1 cellular context compared by ENCODE assay signal in the genomic region with DNA sequence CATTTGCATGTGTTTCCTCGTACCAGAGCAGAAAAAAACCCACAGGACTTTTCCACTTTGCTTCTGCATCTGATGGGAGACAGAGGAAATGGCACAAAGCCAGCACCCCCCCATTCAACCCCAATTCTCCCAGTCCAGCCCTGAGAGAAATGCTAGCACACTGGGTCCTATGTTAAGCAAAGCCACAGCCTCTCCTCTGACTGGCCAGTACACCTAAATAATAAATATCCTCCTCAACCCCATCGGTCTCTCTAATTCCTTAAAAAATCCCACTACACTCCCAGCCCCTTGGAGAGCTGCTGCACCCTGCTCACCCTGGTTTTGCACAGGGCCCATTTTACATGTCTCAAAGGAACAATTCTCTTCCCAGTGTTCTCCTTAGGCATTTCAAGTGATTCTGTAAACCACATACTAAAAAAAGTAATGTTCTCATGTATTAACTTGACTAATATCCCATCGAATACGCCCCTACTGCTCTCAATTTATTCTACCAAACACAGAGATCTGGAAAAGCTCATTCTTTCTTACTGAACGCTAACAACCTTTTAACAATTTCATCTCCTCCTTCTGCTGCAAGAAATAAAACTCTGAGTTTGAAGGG.
TF ChIP-seq lines count a peak whose summit lies in the region.

No MANE protein-coding gene starts in this region.

TF ChIP-seq in SK-N-SH, 30 proteins besides CTCF, POLR2A, EP300 and RAD21 (continued from another document):
- TF ChIP-seq, protein P1, sequence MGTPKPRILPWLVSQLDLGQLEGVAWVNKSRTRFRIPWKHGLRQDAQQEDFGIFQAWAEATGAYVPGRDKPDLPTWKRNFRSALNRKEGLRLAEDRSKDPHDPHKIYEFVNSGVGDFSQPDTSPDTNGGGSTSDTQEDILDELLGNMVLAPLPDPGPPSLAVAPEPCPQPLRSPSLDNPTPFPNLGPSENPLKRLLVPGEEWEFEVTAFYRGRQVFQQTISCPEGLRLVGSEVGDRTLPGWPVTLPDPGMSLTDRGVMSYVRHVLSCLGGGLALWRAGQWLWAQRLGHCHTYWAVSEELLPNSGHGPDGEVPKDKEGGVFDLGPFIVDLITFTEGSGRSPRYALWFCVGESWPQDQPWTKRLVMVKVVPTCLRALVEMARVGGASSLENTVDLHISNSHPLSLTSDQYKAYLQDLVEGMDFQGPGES (IDR thresholded peaks at IDR 0.05; ENCODE audit: low read depth, low read length): no peak
- no peak; the same call in 1 of the 2 replicates for TF ChIP-seq FOXM1 (IDR thresholded peaks at IDR 0.05; ENCODE audit: low read depth)
- TF ChIP-seq, protein P2, sequence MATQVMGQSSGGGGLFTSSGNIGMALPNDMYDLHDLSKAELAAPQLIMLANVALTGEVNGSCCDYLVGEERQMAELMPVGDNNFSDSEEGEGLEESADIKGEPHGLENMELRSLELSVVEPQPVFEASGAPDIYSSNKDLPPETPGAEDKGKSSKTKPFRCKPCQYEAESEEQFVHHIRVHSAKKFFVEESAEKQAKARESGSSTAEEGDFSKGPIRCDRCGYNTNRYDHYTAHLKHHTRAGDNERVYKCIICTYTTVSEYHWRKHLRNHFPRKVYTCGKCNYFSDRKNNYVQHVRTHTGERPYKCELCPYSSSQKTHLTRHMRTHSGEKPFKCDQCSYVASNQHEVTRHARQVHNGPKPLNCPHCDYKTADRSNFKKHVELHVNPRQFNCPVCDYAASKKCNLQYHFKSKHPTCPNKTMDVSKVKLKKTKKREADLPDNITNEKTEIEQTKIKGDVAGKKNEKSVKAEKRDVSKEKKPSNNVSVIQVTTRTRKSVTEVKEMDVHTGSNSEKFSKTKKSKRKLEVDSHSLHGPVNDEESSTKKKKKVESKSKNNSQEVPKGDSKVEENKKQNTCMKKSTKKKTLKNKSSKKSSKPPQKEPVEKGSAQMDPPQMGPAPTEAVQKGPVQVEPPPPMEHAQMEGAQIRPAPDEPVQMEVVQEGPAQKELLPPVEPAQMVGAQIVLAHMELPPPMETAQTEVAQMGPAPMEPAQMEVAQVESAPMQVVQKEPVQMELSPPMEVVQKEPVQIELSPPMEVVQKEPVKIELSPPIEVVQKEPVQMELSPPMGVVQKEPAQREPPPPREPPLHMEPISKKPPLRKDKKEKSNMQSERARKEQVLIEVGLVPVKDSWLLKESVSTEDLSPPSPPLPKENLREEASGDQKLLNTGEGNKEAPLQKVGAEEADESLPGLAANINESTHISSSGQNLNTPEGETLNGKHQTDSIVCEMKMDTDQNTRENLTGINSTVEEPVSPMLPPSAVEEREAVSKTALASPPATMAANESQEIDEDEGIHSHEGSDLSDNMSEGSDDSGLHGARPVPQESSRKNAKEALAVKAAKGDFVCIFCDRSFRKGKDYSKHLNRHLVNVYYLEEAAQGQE (IDR thresholded peaks at IDR 0.05; ENCODE audit: low read depth, low read length): no peak
- TF ChIP-seq FOSL2 (IDR thresholded peaks at IDR 0.05; ENCODE audit: borderline replicate concordance, low read depth): no peak
- no peak for TF ChIP-seq TCF12 (IDR thresholded peaks at IDR 0.05)
- TF ChIP-seq, protein P3, sequence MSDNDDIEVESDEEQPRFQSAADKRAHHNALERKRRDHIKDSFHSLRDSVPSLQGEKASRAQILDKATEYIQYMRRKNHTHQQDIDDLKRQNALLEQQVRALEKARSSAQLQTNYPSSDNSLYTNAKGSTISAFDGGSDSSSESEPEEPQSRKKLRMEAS (IDR thresholded peaks at IDR 0.05; ENCODE audit: low read depth): no peak
- TF ChIP-seq YY1 (IDR thresholded peaks at IDR 0.05; ENCODE audit: low read depth): no peak
- no peak for TF ChIP-seq JUND (IDR thresholded peaks at IDR 0.05)
- TF ChIP-seq TEAD4 (IDR thresholded peaks at IDR 0.05; ENCODE audit: borderline replicate concordance, insufficient read depth): no peak
- TF ChIP-seq, protein P4, sequence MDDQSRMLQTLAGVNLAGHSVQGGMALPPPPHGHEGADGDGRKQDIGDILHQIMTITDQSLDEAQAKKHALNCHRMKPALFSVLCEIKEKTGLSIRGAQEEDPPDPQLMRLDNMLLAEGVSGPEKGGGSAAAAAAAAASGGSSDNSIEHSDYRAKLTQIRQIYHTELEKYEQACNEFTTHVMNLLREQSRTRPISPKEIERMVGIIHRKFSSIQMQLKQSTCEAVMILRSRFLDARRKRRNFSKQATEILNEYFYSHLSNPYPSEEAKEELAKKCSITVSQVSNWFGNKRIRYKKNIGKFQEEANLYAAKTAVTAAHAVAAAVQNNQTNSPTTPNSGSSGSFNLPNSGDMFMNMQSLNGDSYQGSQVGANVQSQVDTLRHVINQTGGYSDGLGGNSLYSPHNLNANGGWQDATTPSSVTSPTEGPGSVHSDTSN (IDR thresholded peaks at IDR 0.05): no peak
